Comparison of ENCODE assay signal across 9 cellular contexts in genomic region chr12:6791931-6792520, GRCh38. TPM values are rescaled to one million over a fixed set of nuclear protein-coding genes. Genes with fewer than 3 reads are reported as not detected.
DNase-seq lines count a peak whose midpoint lies in the region; ATAC-seq and TF ChIP-seq lines count a peak whose summit lies in the region.
"Had no signal": no experiment of that assay in that cellular context is flagged by ENCODE, and none has a peak within 500 bp of the region (broad histone marks: within the 10 kb centered on the region; RNA-seq: fewer than 3 reads in every experiment).

No MANE protein-coding gene starts in this region.

- peak; percentile 37 for DNase-seq in UCSD-AML1 (lab: John Stamatoyannopoulos, UW; ENCODE audit: unreplicated experiment)
- DNase-seq in hepatocyte (ENCODE audit: low spot score), result no peak
- DNase-seq in spleen, result no peak
- no peak for DNase-seq in gastrocnemius medialis
- no peak for DNase-seq in NOMO-1 treated with DMSO at 0.1 percent for 48 hours (lab: John Stamatoyannopoulos, UW; ENCODE audit: unreplicated experiment)
- no peak for DNase-seq in HFFc6
- DNase-seq in superior temporal gyrus (ENCODE audit: extremely low spot score), result no peak
- DNase-seq: T1000 had no signal

- no peak for TF ChIP-seq CTCF in hepatocyte (IDR thresholded peaks at IDR 0.05; ENCODE audit: poor library complexity)
- TF ChIP-seq CTCF in spleen (IDR thresholded peaks at IDR 0.05 in 8 of 11, conservative IDR thresholded peaks at IDR 0.05 in 3 of 11), result no peak
- no peak for TF ChIP-seq CTCF in gastrocnemius medialis (IDR thresholded peaks at IDR 0.05 in 4 of 5, conservative IDR thresholded peaks at IDR 0.05 in 1 of 5)
- no peak for TF ChIP-seq CTCF in HFFc6 (IDR thresholded peaks at IDR 0.05)

- 96% methylated on average over 13 of the region's 13 CpGs for WGBS in hepatocyte (ENCODE audit: low lambda C conversion rate, missing lambda C conversion rate)
- 16 to 38% (median 30%) methylated on average over 13 of the region's 13 CpGs for WGBS in spleen, 5 donors

- H2AFZ ChIP-seq in hepatocyte, result peak overlapping the region; percentile 78

- no peaks in the 10 kb centered on the region for H3K79me2 ChIP-seq in hepatocyte

- H3K9me3 ChIP-seq in hepatocyte (ENCODE audit: low read depth) (no peaks in the 10 kb centered on the region), spleen (no peaks in the 10 kb centered on the region), gastrocnemius medialis (no peaks in the 10 kb centered on the region)

- peak; percentile 3 for ATAC-seq in HG02610 (IDR thresholded peaks at IDR 0.05; ENCODE audit: unreplicated experiment)
- ATAC-seq in gastrocnemius medialis, result no peak

- H3K4me1 Mint-ChIP-seq in HFFc6 (ENCODE audit: low read depth), result peaks cover 18% of the 10 kb centered on the region

- H3K36me3 ChIP-seq in hepatocyte (replicated peaks; ENCODE audit: insufficient read depth, low read depth), result no peaks in the 10 kb centered on the region
- H3K36me3 ChIP-seq in spleen, result peaks cover 0 to 24% (median 2%) of the 10 kb centered on the region in 6 donors
- H3K36me3 ChIP-seq in gastrocnemius medialis, result no peaks in the 10 kb centered on the region

- in situ Hi-C loops in gastrocnemius medialis (cut with MboI; ENCODE audit: low sequenced_read_pairs in 4 of 4), result no loop called here

- H3K27ac Mint-ChIP-seq in HFFc6, result no peak overlapping the region

- no peaks in the 10 kb centered on the region for H4K20me1 ChIP-seq in hepatocyte (ENCODE audit: insufficient read depth, poor library complexity, severe bottlenecking)

- H3K36me3 Mint-ChIP-seq in HFFc6 (ENCODE audit: low read depth), result no peaks in the 10 kb centered on the region

- H3K27me3 ChIP-seq in hepatocyte (no peaks in the 10 kb centered on the region), spleen (replicated peaks in 1 of 7) (peaks cover 0 to 21% (median 0%) of the 10 kb centered on the region in 7 donors), gastrocnemius medialis (peaks cover 0 to 3% (median 0%) of the 10 kb centered on the region in 3 donors)

- peak overlapping the region; percentile 60 for H3K27ac ChIP-seq in hepatocyte
- peak overlapping the region; percentile 27 to 87 (median 80) for H3K27ac ChIP-seq in spleen
- no peak overlapping the region for H3K27ac ChIP-seq in gastrocnemius medialis

- H3K9me2 ChIP-seq in hepatocyte (replicated peaks; ENCODE audit: insufficient read depth), result no peaks in the 10 kb centered on the region

- H3K27me3 Mint-ChIP-seq in HFFc6 (ENCODE audit: insufficient read depth), result peaks cover 31% of the 10 kb centered on the region

- H3K4me3 ChIP-seq in hepatocyte, result no peak overlapping the region
- peak overlapping the region in 7 of 8 donors; percentile 22 to 66 (median 43) for H3K4me3 ChIP-seq in spleen
- no peak overlapping the region for H3K4me3 ChIP-seq in gastrocnemius medialis

- H3K4me1 ChIP-seq in hepatocyte (ENCODE audit: insufficient read depth) (peaks cover 8% of the 10 kb centered on the region), spleen (peaks cover 3 to 53% (median 33%) of the 10 kb centered on the region in 6 donors), gastrocnemius medialis (no peaks in the 10 kb centered on the region)

- intact Hi-C loops in spleen (cut with DNase I; ENCODE audit: low total_unique reads), result no loop called here
- intact Hi-C loops in gastrocnemius medialis (cut with DNase I; ENCODE audit: low total_unique reads), result no loop called here

- no peak for TF ChIP-seq POLR2A in spleen (IDR thresholded peaks at IDR 0.05)
- TF ChIP-seq POLR2A in gastrocnemius medialis (IDR thresholded peaks at IDR 0.05), result no peak

- H3K9me3 Mint-ChIP-seq in HFFc6, result no peaks in the 10 kb centered on the region

- no peak overlapping the region for H3K4me3 Mint-ChIP-seq in HFFc6

- peak overlapping the region; percentile 38 for H3K4me2 ChIP-seq in hepatocyte

RNA-seq across cellular contexts. Expression of gene CD4, which starts 2.7 kb away (rescaled TPM):
- total RNA-seq in hepatocyte (2.4 and 2.7 TPM in 2 replicates), spleen (100 to 1,000 TPM; 104 to 207 (median 180) TPM), gastrocnemius medialis (10 to 100 TPM in 1 of 4 donors, 1 to 10 TPM in 3; 1.8 to 12.9 (median 3.8) TPM)
- polyA plus RNA-seq in hepatocyte (2.7 and 6.4 TPM in 2 replicates), spleen (10 to 100 TPM; 21.8 to 32.8 (median 23.3) TPM)
- under 1 TPM in 3 of 6 experiments, not detected in 3; 0.11 to 0.25 (median 0.11) TPM for total RNA-seq in HFFc6 (2021; fragmentation: NEBNext Ultra II Directional; extraction: Animal tissue kit (Norgen Biotek cat#: 25700))

RNA-seq across cellular contexts. Expression of gene LAG3, which starts 19.7 kb away (rescaled TPM):
- total RNA-seq in hepatocyte (0.52 and 0.70 TPM in 2 replicates), spleen (10 to 100 TPM in 6 of 7 donors, 1 to 10 TPM in 1; 9.4 to 29.4 (median 17.9) TPM), gastrocnemius medialis (not detected)
- polyA plus RNA-seq in hepatocyte (0.91 and 1.2 TPM in 2 replicates), spleen (1 to 10 TPM; 3.7 to 4.7 (median 4.5) TPM)
- under 1 TPM; 0.15 to 0.64 (median 0.50) TPM for total RNA-seq in HFFc6 (2021; fragmentation: NEBNext Ultra II Directional; extraction: Animal tissue kit (Norgen Biotek cat#: 25700))

RNA-seq across cellular contexts. Expression of gene PTMS, which starts 25.9 kb away (rescaled TPM):
- total RNA-seq in hepatocyte (179 and 180 TPM in 2 replicates), spleen (100 to 1,000 TPM in 1 of 7 donors, 10 to 100 TPM in 6; 47.4 to 130 (median 89.1) TPM), gastrocnemius medialis (10 to 100 TPM; 15.0 to 40.4 (median 31.5) TPM)
- polyA plus RNA-seq in hepatocyte (282 and 315 TPM in 2 replicates), spleen (100 to 1,000 TPM in 2 of 3 donors, 10 to 100 TPM in 1; 70.5 to 169 (median 102) TPM)
- 100 to 1,000 TPM; 423 to 607 (median 561) TPM for total RNA-seq in HFFc6 (2021; fragmentation: NEBNext Ultra II Directional; extraction: Animal tissue kit (Norgen Biotek cat#: 25700))

RNA-seq across cellular contexts. Expression of gene GPR162, which starts 29.6 kb away (rescaled TPM):
- 1.2 and 2.3 TPM in 2 replicates for total RNA-seq in hepatocyte
- 2.3 and 6.2 TPM in 2 replicates for polyA plus RNA-seq in hepatocyte
- 1 to 10 TPM; 2.1 to 7.1 (median 4.0) TPM for total RNA-seq in spleen
- polyA plus RNA-seq in spleen, result 10 to 100 TPM in 2 of 3 donors, 1 to 10 TPM in 1; 5.0 to 14.7 (median 10.3) TPM
- under 1 TPM in 3 of 4 donors, not detected in 1; 0.16 to 0.31 (median 0.20) TPM for total RNA-seq in gastrocnemius medialis
- 1 to 10 TPM in 5 of 6 experiments, under 1 TPM in 1; 0.78 to 3.1 (median 2.6) TPM for total RNA-seq in HFFc6 (2021; fragmentation: NEBNext Ultra II Directional; extraction: Animal tissue kit (Norgen Biotek cat#: 25700))

RNA-seq across cellular contexts. Expression of gene P3H3, which starts 36.2 kb away (rescaled TPM):
- total RNA-seq in hepatocyte (19.6 and 38.1 TPM in 2 replicates), spleen (10 to 100 TPM in 2 of 7 donors, 1 to 10 TPM in 5; 4.2 to 11.7 (median 6.8) TPM), gastrocnemius medialis (1 to 10 TPM in 3 of 4 donors, under 1 TPM in 1; 0.66 to 4.7 (median 1.5) TPM)
- polyA plus RNA-seq in hepatocyte (38.6 and 47.3 TPM in 2 replicates), spleen (1 to 10 TPM; 4.6 to 6.9 (median 4.7) TPM)
- total RNA-seq in HFFc6 (2021; fragmentation: NEBNext Ultra II Directional; extraction: Animal tissue kit (Norgen Biotek cat#: 25700)), result 100 to 1,000 TPM in 4 of 6 experiments, 10 to 100 TPM in 2; 94.0 to 109 (median 103) TPM

Comparison
In these comparisons a context has a peak if more than half of its experiments do, and no peak if none do; other contexts are left out.
1. H3K27ac ChIP-seq: peak in hepatocyte (single experiment) and spleen (8 of 8); none in gastrocnemius medialis (0 of 4).
2. H3K4me3 ChIP-seq: peak in spleen (7 of 8); none in hepatocyte (single experiment) and gastrocnemius medialis (0 of 4).
3. RNA of gene CD4, which starts 2.7 kb away (total RNA-seq): 104 to 207 TPM in spleen; 1.8 to 12.9 TPM in gastrocnemius medialis, 2.4 to 2.7 TPM in hepatocyte and 0.11 to 0.25 TPM in HFFc6; every median in the first group is over 4 times any median in the second.